11 cellular contexts compared by ENCODE assay signal in the genomic region with DNA sequence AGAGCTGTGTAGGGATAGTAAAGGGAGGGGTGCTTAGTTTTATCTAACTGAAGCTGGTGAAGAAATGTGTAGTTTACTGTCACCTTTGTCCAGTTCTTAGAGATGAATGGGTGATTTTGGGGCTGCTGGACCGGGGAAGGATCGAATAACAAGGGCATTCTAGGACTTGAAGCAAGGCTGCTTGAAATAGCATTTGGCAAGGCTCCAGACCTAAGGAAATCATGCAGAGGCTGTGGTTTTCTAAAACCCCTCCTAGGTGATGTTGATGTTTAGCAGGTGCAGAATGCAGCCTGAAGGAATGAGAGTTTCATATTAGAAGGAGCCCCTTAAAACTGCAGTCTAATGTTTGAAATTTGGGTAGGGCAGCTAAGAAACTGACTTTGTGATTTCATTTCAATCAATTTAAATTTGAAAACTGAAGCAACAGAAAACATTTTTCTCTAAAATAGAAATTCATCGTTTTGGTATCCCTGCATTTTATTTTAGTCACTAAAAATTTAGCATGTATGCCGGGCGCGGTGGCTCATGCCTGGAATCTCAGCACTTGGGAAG.
DNase-seq lines count a peak whose midpoint lies in the region; ATAC-seq and TF ChIP-seq lines count a peak whose summit lies in the region.
"Had no signal": no experiment of that assay in that cellular context is flagged by ENCODE, and none has a peak within 500 bp of the region (broad histone marks: within the 10 kb centered on the region; RNA-seq: fewer than 3 reads in every experiment).

No MANE protein-coding gene starts in this region.

- no peaks in the 10 kb centered on the region for H3K9me3 Mint-ChIP-seq in WTC11
- H3K9me3 Mint-ChIP-seq in naive thymus-derived CD8-positive, alpha-beta T cell, result no peaks in the 10 kb centered on the region
- H3K9me3 Mint-ChIP-seq: activated T-helper 2 cell treated with anti-CD3 and anti-CD28 coated beads, Interferon-gamma antibody, Interleukin-2, Interleukin-4, amounts not matched to agents 10 μg/mL and 5 μg/mL and 100 μg/mL, durations not matched to agents 14 hours and 24 hours and 36 hours had no signal

- TF ChIP-seq CTCF in WTC11 (IDR thresholded peaks at IDR 0.05), result no peak

- TF ChIP-seq RAD21 in Ishikawa (IDR thresholded peaks at IDR 0.05; ENCODE audit: low read depth), result no peak

- CTCF ChIA-PET in WTC11 (lab: Charles Lee), result no interaction called here

- peaks cover 19% of the 10 kb centered on the region for H3K4me1 Mint-ChIP-seq in WTC11
- H3K4me1 Mint-ChIP-seq in naive thymus-derived CD8-positive, alpha-beta T cell, result peaks cover 15 to 46% (median 37%) of the 10 kb centered on the region in 4 donors

- no peaks in the 10 kb centered on the region for H3K27me3 Mint-ChIP-seq in WTC11 (ENCODE audit: low read depth)
- H3K27me3 Mint-ChIP-seq in naive thymus-derived CD8-positive, alpha-beta T cell, result no peaks in the 10 kb centered on the region

- peak overlapping the region; percentile 84; the same call in 1 of the 2 replicates for H3K27ac Mint-ChIP-seq in WTC11
- peak overlapping the region in 4 of 10 donors; percentile 5 to 83 (median 41) for H3K27ac Mint-ChIP-seq in naive thymus-derived CD8-positive, alpha-beta T cell
- H3K27ac Mint-ChIP-seq: activated T-helper 2 cell treated with anti-CD3 and anti-CD28 coated beads, Interferon-gamma antibody, Interleukin-2, Interleukin-4, amounts not matched to agents 10 μg/mL and 5 μg/mL and 100 μg/mL, durations not matched to agents 14 hours and 24 hours and 36 hours had no signal

- POLR2A ChIA-PET in WTC11 (lab: Charles Lee), result no interaction called here
- POLR2A ChIA-PET in naive thymus-derived CD8-positive, alpha-beta T cell (lab: Charles Lee), result no interaction called here

- DNase-seq in NCI-H2029 treated with DMSO at 0.1 percent for 48 hours (lab: John Stamatoyannopoulos, UW) (peak; percentile 8), NCI-H2029 (lab: John Stamatoyannopoulos, UW) (no peak), WTC11 (ENCODE audit: low spot score) (no peak), AML-193 (lab: John Stamatoyannopoulos, UW) (no peak)
- peak in 8 of 10 donors; percentile 9 to 64 (median 37) for DNase-seq in naive thymus-derived CD8-positive, alpha-beta T cell
- no peak for DNase-seq in stimulated activated CD4-positive, alpha-beta T cell treated with anti-CD3 and anti-CD28 coated beads, Interleukin-12 subunit alpha, Interleukin-12 subunit beta, amount 100 ng/mL, for 4 hours
- no peak for DNase-seq in activated effector memory CD4-positive, alpha-beta T cell treated with Interleukin-2 at 50 U/mL for 16 hours
- DNase-seq: ACHN, SIG-M5 had no signal

- no peak for TF ChIP-seq EP300 in Ishikawa (IDR thresholded peaks at IDR 0.05; ENCODE audit: borderline replicate concordance)

- peaks cover 21% of the 10 kb centered on the region for H3K36me3 Mint-ChIP-seq in WTC11
- peaks cover 0 to 4% (median 0%) of the 10 kb centered on the region in 3 donors for H3K36me3 Mint-ChIP-seq in naive thymus-derived CD8-positive, alpha-beta T cell

- no peak overlapping the region for H3K4me3 Mint-ChIP-seq in WTC11
- peak overlapping the region in 8 of 10 donors; percentile 19 to 61 (median 50) for H3K4me3 Mint-ChIP-seq in naive thymus-derived CD8-positive, alpha-beta T cell

- ATAC-seq in WTC11, result no peak
- peak; percentile 75 to 83 for ATAC-seq in naive thymus-derived CD8-positive, alpha-beta T cell

TF ChIP-seq in Ishikawa, 13 proteins besides CTCF, POLR2A, EP300 and RAD21:
- TF ChIP-seq, protein P1, sequence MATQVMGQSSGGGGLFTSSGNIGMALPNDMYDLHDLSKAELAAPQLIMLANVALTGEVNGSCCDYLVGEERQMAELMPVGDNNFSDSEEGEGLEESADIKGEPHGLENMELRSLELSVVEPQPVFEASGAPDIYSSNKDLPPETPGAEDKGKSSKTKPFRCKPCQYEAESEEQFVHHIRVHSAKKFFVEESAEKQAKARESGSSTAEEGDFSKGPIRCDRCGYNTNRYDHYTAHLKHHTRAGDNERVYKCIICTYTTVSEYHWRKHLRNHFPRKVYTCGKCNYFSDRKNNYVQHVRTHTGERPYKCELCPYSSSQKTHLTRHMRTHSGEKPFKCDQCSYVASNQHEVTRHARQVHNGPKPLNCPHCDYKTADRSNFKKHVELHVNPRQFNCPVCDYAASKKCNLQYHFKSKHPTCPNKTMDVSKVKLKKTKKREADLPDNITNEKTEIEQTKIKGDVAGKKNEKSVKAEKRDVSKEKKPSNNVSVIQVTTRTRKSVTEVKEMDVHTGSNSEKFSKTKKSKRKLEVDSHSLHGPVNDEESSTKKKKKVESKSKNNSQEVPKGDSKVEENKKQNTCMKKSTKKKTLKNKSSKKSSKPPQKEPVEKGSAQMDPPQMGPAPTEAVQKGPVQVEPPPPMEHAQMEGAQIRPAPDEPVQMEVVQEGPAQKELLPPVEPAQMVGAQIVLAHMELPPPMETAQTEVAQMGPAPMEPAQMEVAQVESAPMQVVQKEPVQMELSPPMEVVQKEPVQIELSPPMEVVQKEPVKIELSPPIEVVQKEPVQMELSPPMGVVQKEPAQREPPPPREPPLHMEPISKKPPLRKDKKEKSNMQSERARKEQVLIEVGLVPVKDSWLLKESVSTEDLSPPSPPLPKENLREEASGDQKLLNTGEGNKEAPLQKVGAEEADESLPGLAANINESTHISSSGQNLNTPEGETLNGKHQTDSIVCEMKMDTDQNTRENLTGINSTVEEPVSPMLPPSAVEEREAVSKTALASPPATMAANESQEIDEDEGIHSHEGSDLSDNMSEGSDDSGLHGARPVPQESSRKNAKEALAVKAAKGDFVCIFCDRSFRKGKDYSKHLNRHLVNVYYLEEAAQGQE (IDR thresholded peaks at IDR 0.05; ENCODE audit: low read depth), result no peak; the same call in 1 of the 2 replicates
- TF ChIP-seq FOXM1 (IDR thresholded peaks at IDR 0.05; ENCODE audit: borderline replicate concordance, low read depth), result no peak
- peak; percentile 68 for TF ChIP-seq NFIC (IDR thresholded peaks at IDR 0.05)
- TF ChIP-seq EGR1 (IDR thresholded peaks at IDR 0.05), result no peak
- TF ChIP-seq TEAD4 (IDR thresholded peaks at IDR 0.05), result no peak

TF ChIP-seq in WTC11, 78 proteins besides CTCF, POLR2A, EP300 and RAD21:
- TF ChIP-seq ZNF263 (CRISPR knock-in tag; IDR thresholded peaks at IDR 0.05; ENCODE audit: low read depth) (no peak), GABPB1 (CRISPR knock-in tag; IDR thresholded peaks at IDR 0.05) (no peak), IRF2 (CRISPR knock-in tag; IDR thresholded peaks at IDR 0.05; ENCODE audit: borderline replicate concordance, low read depth) (no peak), KAT7 (CRISPR knock-in tag; IDR thresholded peaks at IDR 0.05; ENCODE audit: borderline replicate concordance) (no peak), ZNF416 (CRISPR knock-in tag; IDR thresholded peaks at IDR 0.05) (no peak)
- TF ChIP-seq, protein P2, sequence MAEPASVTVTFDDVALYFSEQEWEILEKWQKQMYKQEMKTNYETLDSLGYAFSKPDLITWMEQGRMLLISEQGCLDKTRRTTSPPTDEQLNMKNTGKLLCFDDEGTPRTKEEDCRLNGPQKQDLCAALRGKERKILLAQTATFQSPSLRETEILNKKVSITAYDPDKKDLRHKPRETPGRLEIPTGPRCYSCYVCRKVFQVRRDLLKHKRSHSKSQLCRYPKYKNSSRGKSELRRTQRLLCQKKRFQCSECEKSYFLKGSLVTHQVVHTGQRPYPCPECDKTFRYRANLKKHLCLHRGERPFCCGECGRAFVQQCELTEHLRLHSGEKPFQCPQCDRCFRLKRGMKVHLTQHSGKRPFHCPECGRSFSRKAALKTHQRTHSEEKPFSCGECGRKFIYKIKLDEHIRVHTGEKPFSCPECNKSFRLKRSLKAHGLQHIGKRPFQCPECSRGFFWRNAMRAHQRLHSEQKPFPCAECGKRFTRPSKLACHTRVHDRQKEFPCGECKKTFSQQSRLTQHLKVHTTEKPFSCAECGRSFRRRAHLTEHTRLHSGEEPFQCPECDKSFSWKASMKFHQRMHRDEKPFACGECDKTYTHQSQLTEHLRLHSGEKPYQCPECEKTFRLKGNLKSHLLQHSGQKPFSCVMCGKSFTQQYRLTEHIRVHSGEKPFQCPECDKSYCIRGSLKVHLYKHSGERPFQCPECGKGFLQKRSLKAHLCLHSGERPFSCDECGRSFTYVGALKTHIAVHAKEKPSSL (CRISPR knock-in tag; conservative IDR thresholded peaks at IDR 0.05), result no peak

Comparison
In these comparisons a context has a peak if more than half of its experiments do, and no peak if none do; other contexts are left out.
1. DNase-seq: peak in NCI-H2029 treated with DMSO at 0.1 percent for 48 hours (single experiment) and naive thymus-derived CD8-positive, alpha-beta T cell (8 of 10); none in NCI-H2029 (single experiment), WTC11 (single experiment), stimulated activated CD4-positive, alpha-beta T cell treated with anti-CD3 and anti-CD28 coated beads, Interleukin-12 subunit alpha, Interleukin-12 subunit beta, amount 100 ng/mL, for 4 hours (single experiment), activated effector memory CD4-positive, alpha-beta T cell treated with Interleukin-2 at 50 U/mL for 16 hours (single experiment) and AML-193 (0 of 2).